Comparison of ENCODE assay signal across 10 cellular contexts in genomic region chr5:175060264-175060663, GRCh38.
A peak's percentile ranks its signal among the peaks of the same experiment; 100 is the strongest.
DNase-seq lines count a peak whose midpoint lies in the region; ATAC-seq and TF ChIP-seq lines count a peak whose summit lies in the region.
"Had no signal": no experiment of that assay in that cellular context is flagged by ENCODE, and none has a peak within 500 bp of the region (broad histone marks: within the 10 kb centered on the region; RNA-seq: fewer than 3 reads in every experiment).

No MANE protein-coding gene starts in this region.

- H3K4me1 ChIP-seq in heart left ventricle (peaks cover 0 to 6% (median 0%) of the 10 kb centered on the region in 12 donors), lower lobe of right lung (no peaks in the 10 kb centered on the region), upper lobe of right lung (no peaks in the 10 kb centered on the region), uterus (no peaks in the 10 kb centered on the region)

- H3K4me1 Mint-ChIP-seq in activated T-helper 2 cell treated with anti-CD3 and anti-CD28 coated beads, Interferon-gamma antibody, Interleukin-2, Interleukin-4, amounts not matched to agents 10 μg/mL and 5 μg/mL and 100 μg/mL, durations not matched to agents 14 hours and 24 hours and 36 hours (ENCODE audit: low read depth): peaks cover 8% of the 10 kb centered on the region

- 37 to 73% (median 67%) methylated on average over 3 of the region's 3 CpGs for WGBS in heart left ventricle, 4 donors

- H3K36me3 Mint-ChIP-seq in activated T-helper 2 cell treated with anti-CD3 and anti-CD28 coated beads, Interferon-gamma antibody, Interleukin-2, Interleukin-4, amounts not matched to agents 10 μg/mL and 5 μg/mL and 100 μg/mL, durations not matched to agents 14 hours and 24 hours and 36 hours (ENCODE audit: low read depth): no peaks in the 10 kb centered on the region
- H3K36me3 Mint-ChIP-seq: IgD-negative memory B cell had no signal

- H3K36me3 ChIP-seq in heart left ventricle: no peaks in the 10 kb centered on the region
- no peaks in the 10 kb centered on the region for H3K36me3 ChIP-seq in lower lobe of right lung
- H3K36me3 ChIP-seq in upper lobe of right lung: no peaks in the 10 kb centered on the region
- H3K36me3 ChIP-seq in uterus: no peaks in the 10 kb centered on the region

- H3K9me3 ChIP-seq in heart left ventricle (no peaks in the 10 kb centered on the region), lower lobe of right lung (no peaks in the 10 kb centered on the region), upper lobe of right lung (no peaks in the 10 kb centered on the region), uterus (no peaks in the 10 kb centered on the region)

- H3K4me3 ChIP-seq in heart left ventricle: peak overlapping the region in 7 of 12 donors; percentile 1 to 39 (median 24)
- peak overlapping the region; percentile 17 for H3K4me3 ChIP-seq in lower lobe of right lung
- H3K4me3 ChIP-seq in upper lobe of right lung: peak overlapping the region; percentile 13
- no peak overlapping the region for H3K4me3 ChIP-seq in uterus

- H3K27me3 ChIP-seq in heart left ventricle (no peaks in the 10 kb centered on the region), lower lobe of right lung (ENCODE audit: low read depth) (no peaks in the 10 kb centered on the region), upper lobe of right lung (no peaks in the 10 kb centered on the region), uterus (no peaks in the 10 kb centered on the region)

- peak overlapping the region; percentile 63 for H3K4me3 Mint-ChIP-seq in activated T-helper 2 cell treated with anti-CD3 and anti-CD28 coated beads, Interferon-gamma antibody, Interleukin-2, Interleukin-4, amounts not matched to agents 10 μg/mL and 5 μg/mL and 100 μg/mL, durations not matched to agents 14 hours and 24 hours and 36 hours (ENCODE audit: low read depth)

- TF ChIP-seq CTCF in heart left ventricle (IDR thresholded peaks at IDR 0.05) (no peak), lower lobe of right lung (IDR thresholded peaks at IDR 0.05) (no peak), upper lobe of right lung (IDR thresholded peaks at IDR 0.05) (no peak), uterus (IDR thresholded peaks at IDR 0.05) (no peak)

- ATAC-seq in heart left ventricle (no peak), left ventricle myocardium superior (no peak), lower lobe of right lung (no peak), upper lobe of right lung (no peak)

- H3K27ac ChIP-seq in heart left ventricle (peak overlapping the region in 1 of 12 donors; percentile 25), lower lobe of right lung (no peak overlapping the region), upper lobe of right lung (no peak overlapping the region), uterus (no peak overlapping the region)

- H3K9me3 Mint-ChIP-seq in activated T-helper 2 cell treated with anti-CD3 and anti-CD28 coated beads, Interferon-gamma antibody, Interleukin-2, Interleukin-4, amounts not matched to agents 10 μg/mL and 5 μg/mL and 100 μg/mL, durations not matched to agents 14 hours and 24 hours and 36 hours: no peaks in the 10 kb centered on the region

- no peak overlapping the region for H3K27ac Mint-ChIP-seq in activated T-helper 2 cell treated with anti-CD3 and anti-CD28 coated beads, Interferon-gamma antibody, Interleukin-2, Interleukin-4, amounts not matched to agents 10 μg/mL and 5 μg/mL and 100 μg/mL, durations not matched to agents 14 hours and 24 hours and 36 hours

- H3K27me3 Mint-ChIP-seq in activated T-helper 2 cell treated with anti-CD3 and anti-CD28 coated beads, Interferon-gamma antibody, Interleukin-2, Interleukin-4, amounts not matched to agents 10 μg/mL and 5 μg/mL and 100 μg/mL, durations not matched to agents 14 hours and 24 hours and 36 hours (ENCODE audit: low read depth): peaks cover 24% of the 10 kb centered on the region

- DNase-seq in heart left ventricle: no peak
- no peak for DNase-seq in left ventricle myocardium superior
- DNase-seq in activated T-helper 2 cell treated with anti-CD3 and anti-CD28 coated beads, Interferon-gamma antibody, Interleukin-2, Interleukin-4, amounts not matched to agents 10 μg/mL and 5 μg/mL and 100 μg/mL, durations not matched to agents 14 hours and 24 hours and 36 hours (ENCODE audit: low spot score): no peak
- DNase-seq in lower lobe of right lung: no peak
- no peak for DNase-seq in upper lobe of right lung
- DNase-seq in T-helper 9 cell: no peak
- no peak for DNase-seq in uterus
- no peak for DNase-seq in NCI-H1092 treated with DMSO at 0.1 percent for 48 hours (lab: John Stamatoyannopoulos, UW)
- DNase-seq: activated CD4-positive, alpha-beta T cell treated with anti-CD3 and anti-CD28 coated beads, Interleukin-2, amount 50 U/mL, for 4 hours had no signal

- intact Hi-C loops in heart left ventricle (cut with DNase I): no loop called here
- intact Hi-C loops in left ventricle myocardium superior (cut with micrococcal nuclease): no loop called here
- intact Hi-C loops in activated T-helper 2 cell treated with anti-CD3 and anti-CD28 coated beads, Interferon-gamma antibody, Interleukin-2, Interleukin-4, amounts not matched to agents 10 μg/mL and 5 μg/mL and 100 μg/mL, durations not matched to agents 14 hours and 24 hours and 36 hours (cut with micrococcal nuclease): no loop called here
- intact Hi-C loops in lower lobe of right lung (cut with DNase I): no loop called here
- intact Hi-C loops in upper lobe of right lung (cut with DNase I): no loop called here
- intact Hi-C loops in uterus (cut with DNase I; ENCODE audit: low total_unique reads): no loop called here

- TF ChIP-seq POLR2A in heart left ventricle (IDR thresholded peaks at IDR 0.05): no peak
- no peak for TF ChIP-seq POLR2A in uterus (IDR thresholded peaks at IDR 0.05)

Comparison
In these comparisons a context has a peak if more than half of its experiments do, and no peak if none do; other contexts are left out.
1. H3K4me3 ChIP-seq: peak in heart left ventricle (7 of 12), lower lobe of right lung (single experiment) and upper lobe of right lung (single experiment); none in uterus (0 of 2).